ENCODE assay signal across 8 cellular contexts in genomic region chr1:44631333-44631646, GRCh38. TPM values are rescaled to one million over a fixed set of nuclear protein-coding genes. Genes with fewer than 3 reads are reported as not detected.
DNase-seq lines count a peak whose midpoint lies in the region; ATAC-seq and TF ChIP-seq lines count a peak whose summit lies in the region.

No MANE protein-coding gene starts in this region.

- peaks cover 19% of the 10 kb centered on the region for H3K36me3 Mint-ChIP-seq in activated T-cell treated with anti-CD3 and anti-CD28 coated beads, Interleukin-2, amount 50 U/mL, for 4 hours (ENCODE audit: insufficient read depth)

- H3K36me3 ChIP-seq in fibroblast of lung (ENCODE audit: control insufficient read depth, insufficient read depth, low read length) = peaks cover 9% of the 10 kb centered on the region
- peaks cover 0 to 21% of the 10 kb centered on the region in 2 donors for H3K36me3 ChIP-seq in gastrocnemius medialis

- H3K27ac ChIP-seq in fibroblast of lung (ENCODE audit: insufficient read depth, low read length) = peak overlapping the region; percentile 91
- peak overlapping the region; percentile 93 to 98 (median 95) for H3K27ac ChIP-seq in gastrocnemius medialis

- TF ChIP-seq POLR2A in gastrocnemius medialis (IDR thresholded peaks at IDR 0.05) = no peak

- intact Hi-C loops in gastrocnemius medialis (cut with DNase I; ENCODE audit: low total_unique reads) = loop anchor here (5.0 kb wide), 2 partner anchors 41 to 101 kb away; partner anchors contain the start of genes ARMH1, RNU5D-1 and TMEM53

- no peak for DNase-seq in activated T-cell treated with anti-CD3 and anti-CD28 coated beads, Interleukin-2, amount 50 U/mL, for 4 hours
- DNase-seq in activated T-cell treated with anti-CD3 and anti-CD28 coated beads for 4 hours = no peak
- DNase-seq in SHP77 (lab: John Stamatoyannopoulos, UW) = peak; percentile 39 to 40
- DNase-seq in fibroblast of lung (ENCODE audit: low read depth in 2 of 2) = no peak
- peak in 1 of 2 donors; percentile 25 for DNase-seq in gastrocnemius medialis
- no peak for DNase-seq in activated effector memory CD4-positive, alpha-beta T cell treated with anti-CD3 and anti-CD28 coated beads, Interleukin-2, amount 50 U/mL, for 16 hours
- DNase-seq in NCI-H2029 (lab: John Stamatoyannopoulos, UW) = no peak

- no peaks in the 10 kb centered on the region for H3K9me3 ChIP-seq in fibroblast of lung (ENCODE audit: control insufficient read depth, insufficient read depth, low read depth, low read length)
- no peaks in the 10 kb centered on the region for H3K9me3 ChIP-seq in gastrocnemius medialis

- H3K4me3 Mint-ChIP-seq in activated T-cell treated with anti-CD3 and anti-CD28 coated beads, Interleukin-2, amount 50 U/mL, for 4 hours = peak overlapping the region; percentile 90

- no peaks in the 10 kb centered on the region for H3K9me3 Mint-ChIP-seq in activated T-cell treated with anti-CD3 and anti-CD28 coated beads, Interleukin-2, amount 50 U/mL, for 4 hours

- peak overlapping the region; percentile 69 for H3K4me2 ChIP-seq in fibroblast of lung (ENCODE audit: extremely low read depth, insufficient read depth, low read length)

- H3K27me3 ChIP-seq in fibroblast of lung (ENCODE audit: control insufficient read depth, insufficient read depth, low read length) (no peaks in the 10 kb centered on the region), gastrocnemius medialis (no peaks in the 10 kb centered on the region)

- no peaks in the 10 kb centered on the region for H4K20me1 ChIP-seq in fibroblast of lung (ENCODE audit: control insufficient read depth, extremely low read depth, insufficient read depth, low read length)

- peaks cover 15% of the 10 kb centered on the region for H3K79me2 ChIP-seq in fibroblast of lung (ENCODE audit: control insufficient read depth, insufficient read depth, low read length)

- H3K9ac ChIP-seq in fibroblast of lung (ENCODE audit: insufficient read depth, low read length) = peak overlapping the region; percentile 81

- H2AFZ ChIP-seq in fibroblast of lung (ENCODE audit: low read length) = peak overlapping the region; percentile 64

- peaks cover 16% of the 10 kb centered on the region for H3K4me1 ChIP-seq in fibroblast of lung (ENCODE audit: control insufficient read depth, extremely low read depth, insufficient read depth, low read length)
- peaks cover 27 to 35% of the 10 kb centered on the region in 2 donors for H3K4me1 ChIP-seq in gastrocnemius medialis

- in situ Hi-C loops in gastrocnemius medialis (cut with MboI; ENCODE audit: low sequenced_read_pairs in 4 of 4) = no loop called here

- peaks cover 32% of the 10 kb centered on the region for H3K4me1 Mint-ChIP-seq in activated T-cell treated with anti-CD3 and anti-CD28 coated beads, Interleukin-2, amount 50 U/mL, for 4 hours (ENCODE audit: low read depth)

- H3K27me3 Mint-ChIP-seq in activated T-cell treated with anti-CD3 and anti-CD28 coated beads, Interleukin-2, amount 50 U/mL, for 4 hours (ENCODE audit: low read depth) = no peaks in the 10 kb centered on the region

- H3K4me3 ChIP-seq in fibroblast of lung (replicated peaks in 1 of 4; ENCODE audit: control extremely low read depth in 1 of 4, insufficient read depth in 1 of 4, low read depth in 3 of 4, low read length in 4 of 4) (peak overlapping the region; percentile 27 to 74 (median 40)), gastrocnemius medialis (peak overlapping the region; percentile 73 to 91 (median 86))

- peak in 1 of 2 donors; percentile 14 for ATAC-seq in activated T-cell treated with anti-CD3 and anti-CD28 coated beads, Interleukin-2, amount 50 U/mL, for 4 hours
- ATAC-seq in gastrocnemius medialis = peak in 1 of 2 donors; percentile 36
- ATAC-seq in HG03571 (IDR thresholded peaks at IDR 0.05; ENCODE audit: unreplicated experiment) = no peak

- no peak for TF ChIP-seq CTCF in fibroblast of lung (conservative IDR thresholded peaks at IDR 0.05 in 1 of 2, IDR thresholded peaks at IDR 0.05 in 1 of 2; ENCODE audit: low read depth in 1 of 2, low read length in 2 of 2)
- TF ChIP-seq CTCF in gastrocnemius medialis (IDR thresholded peaks at IDR 0.05 in 4 of 5, conservative IDR thresholded peaks at IDR 0.05 in 1 of 5) = no peak

RNA-seq across cellular contexts. Expression of gene TMEM53, which starts 43.0 kb away (rescaled TPM):
- total RNA-seq in activated T-cell treated with anti-CD3 and anti-CD28 coated beads, Interleukin-2, amount 50 U/mL, for 4 hours = 1 to 10 TPM; 1.8 to 3.6 (median 2.2) TPM
- total RNA-seq in fibroblast of lung (5.6 and 8.1 TPM in 2 replicates), gastrocnemius medialis (1 to 10 TPM; 2.6 to 5.9 (median 4.2) TPM)
- 11.6 and 12.4 TPM in 2 replicates for polyA plus RNA-seq in fibroblast of lung
- 16.4 and 16.8 TPM in 2 replicates for polyA plus RNA-seq in fibroblast of lung (2012)
- 15.9 and 37.0 TPM in 2 replicates for polyA minus RNA-seq in fibroblast of lung (ENCODE audit: low replicate concordance)

RNA-seq across cellular contexts. Expression of gene ARMH1, which starts 43.2 kb away (rescaled TPM):
- 10 to 100 TPM; 29.4 to 57.2 (median 49.5) TPM for total RNA-seq in activated T-cell treated with anti-CD3 and anti-CD28 coated beads, Interleukin-2, amount 50 U/mL, for 4 hours
- total RNA-seq in fibroblast of lung (2.3 and 6.4 TPM in 2 replicates), gastrocnemius medialis (under 1 TPM in 1 of 4 donors, not detected in 3; 0.78 TPM)
- 0.75 and 2.4 TPM in 2 replicates for polyA plus RNA-seq in fibroblast of lung
- polyA plus RNA-seq in fibroblast of lung (2012) = 0.27 and 1.0 TPM in 2 replicates
- not detected in 2 replicates for polyA minus RNA-seq in fibroblast of lung (ENCODE audit: low replicate concordance)

Comparison
In these comparisons a context has a peak if more than half of its experiments do, and no peak if none do; other contexts are left out.
1. DNase-seq: peak in SHP77 (2 of 2); none in activated T-cell treated with anti-CD3 and anti-CD28 coated beads, Interleukin-2, amount 50 U/mL, for 4 hours (single experiment), activated T-cell treated with anti-CD3 and anti-CD28 coated beads for 4 hours (single experiment), fibroblast of lung (0 of 2), activated effector memory CD4-positive, alpha-beta T cell treated with anti-CD3 and anti-CD28 coated beads, Interleukin-2, amount 50 U/mL, for 16 hours (single experiment) and NCI-H2029 (single experiment).